Comparison of ENCODE assay signal across 27 cellular contexts in genomic region chr4:10030946-10031662, GRCh38. TPM values are rescaled to one million over a fixed set of nuclear protein-coding genes. Genes with fewer than 3 reads are reported as not detected.
DNase-seq lines count a peak whose midpoint lies in the region; ATAC-seq and TF ChIP-seq lines count a peak whose summit lies in the region.
"Had no signal": no experiment of that assay in that cellular context is flagged by ENCODE, and none has a peak within 500 bp of the region (broad histone marks: within the 10 kb centered on the region; RNA-seq: fewer than 3 reads in every experiment).

No MANE protein-coding gene starts in this region.

- CTCF ChIA-PET in WTC11 (lab: Charles Lee), result interaction anchor here (1.6 to 2.0 kb wide), 2 partner anchors 16 to 33 kb away, joined by 7 read pairs; no protein-coding TSS in a partner anchor

- no peak overlapping the region for H3K4ac ChIP-seq in neuronal stem cell (ENCODE audit: low read length)

- H3K9me3 Mint-ChIP-seq in glutamatergic neuron (ENCODE audit: unreplicated experiment) (peaks cover 1% of the 10 kb centered on the region), WTC11 (no peaks in the 10 kb centered on the region)

- H3K18ac ChIP-seq in neuronal stem cell (ENCODE audit: low read length), result no peak overlapping the region

- no peak overlapping the region for H2AK5ac ChIP-seq in neuronal stem cell (ENCODE audit: low read depth, low read length)

- H3K9me3 ChIP-seq in neuronal stem cell (replicated peaks in 1 of 2; ENCODE audit: control insufficient read depth in 2 of 2, insufficient read depth in 1 of 2, low read depth in 1 of 2, low read length in 2 of 2), result no peaks in the 10 kb centered on the region
- H3K9me3 ChIP-seq in Karpas-422 (ENCODE audit: low read length), result no peaks in the 10 kb centered on the region
- H3K9me3 ChIP-seq: MG63, upper lobe of left lung had no signal

- no peaks in the 10 kb centered on the region for H3K79me2 ChIP-seq in Karpas-422 (ENCODE audit: low read length)

- H3K27me3 ChIP-seq in neuronal stem cell (ENCODE audit: control insufficient read depth in 3 of 3, insufficient read depth in 3 of 3, low read depth in 1 of 3, low read length in 3 of 3) (peaks cover 0 to 10% (median 0%) of the 10 kb centered on the region in 3 experiments), Karpas-422 (ENCODE audit: low read length) (no peaks in the 10 kb centered on the region)
- H3K27me3 ChIP-seq: MG63, upper lobe of left lung had no signal

- H3K4me1 Mint-ChIP-seq in glutamatergic neuron (ENCODE audit: low read depth, unreplicated experiment) (peaks cover 23% of the 10 kb centered on the region), WTC11 (0 out of 2 replicates have a peak, but pooled peaks cover 10% of the 10 kb centered on the region)

- no peak overlapping the region for H3K27ac Mint-ChIP-seq in glutamatergic neuron (ENCODE audit: unreplicated experiment)
- no peak overlapping the region for H3K27ac Mint-ChIP-seq in WTC11
- H3K27ac Mint-ChIP-seq: T-helper 17 cell had no signal

- H4K8ac ChIP-seq in neuronal stem cell (ENCODE audit: low read depth, low read length), result no peak overlapping the region

- WGBS in neuronal stem cell (ENCODE audit: extremely low coverage in 2 of 2, insufficient read length in 2 of 2, insufficient replicate concordance in 1 of 2), 2 donors, result no CpG with 5 or more reads among the region's 7 CpGs

- no peak overlapping the region for H3K4me3 ChIP-seq in neuronal stem cell (ENCODE audit: low read length in 2 of 2)
- no peak overlapping the region for H3K4me3 ChIP-seq in Karpas-422 (ENCODE audit: low read length)
- H3K4me3 ChIP-seq: MG63, upper lobe of left lung had no signal

- no peaks in the 10 kb centered on the region for H3K36me3 ChIP-seq in neuronal stem cell (replicated peaks in 1 of 2; ENCODE audit: control insufficient read depth in 2 of 2, insufficient read depth in 2 of 2, low read length in 2 of 2)
- H3K36me3 ChIP-seq in Karpas-422 (ENCODE audit: insufficient read depth, low read length), result no peaks in the 10 kb centered on the region
- H3K36me3 ChIP-seq: MG63, upper lobe of left lung had no signal

- H4K91ac ChIP-seq in neuronal stem cell (ENCODE audit: low read depth, low read length, poor library complexity), result no peak overlapping the region

- no peak overlapping the region for H2BK15ac ChIP-seq in neuronal stem cell (ENCODE audit: low read length)

- H3K23ac ChIP-seq in neuronal stem cell (ENCODE audit: low read depth, low read length, poor library complexity), result no peak overlapping the region

- H3K9ac ChIP-seq in neuronal stem cell (ENCODE audit: low read depth, low read length, poor library complexity) (no peak overlapping the region), Karpas-422 (ENCODE audit: low read length) (no peak overlapping the region)

- no peaks in the 10 kb centered on the region for H4K20me1 ChIP-seq in Karpas-422 (ENCODE audit: insufficient read depth, low read depth, low read length)

- H3K4me3 Mint-ChIP-seq in glutamatergic neuron (ENCODE audit: unreplicated experiment), result peak overlapping the region; percentile 31
- no peak overlapping the region for H3K4me3 Mint-ChIP-seq in WTC11
- H3K4me3 Mint-ChIP-seq: T-helper 17 cell had no signal

- H2BK120ac ChIP-seq in neuronal stem cell (ENCODE audit: low read depth, low read length), result no peak overlapping the region

- H3K9me2 ChIP-seq in Karpas-422 (replicated peaks; ENCODE audit: insufficient read depth, low read length), result no peaks in the 10 kb centered on the region

- peak; percentile 15 for DNase-seq in NCI-H82 (lab: John Stamatoyannopoulos, UW)
- no peak for DNase-seq in NCI-H82 treated with DMSO at 0.1 percent for 48 hours (lab: John Stamatoyannopoulos, UW; ENCODE audit: unreplicated experiment)
- DNase-seq in glutamatergic neuron, result no peak
- no peak for DNase-seq in neuronal stem cell (ENCODE audit: low spot score)
- no peak for DNase-seq in Karpas-422
- DNase-seq in SW480 (ENCODE audit: low spot score), result no peak
- DNase-seq in WTC11 (ENCODE audit: low spot score), result no peak
- DNase-seq: activated CD4-positive, alpha-beta T cell treated with anti-CD3 and anti-CD28 coated beads, Interleukin-2, amount 50 U/mL, for 4 hours; activated naive CD4-positive, alpha-beta T cell; DMS79; HCEC 1CT; hippocampal formation; IMR-90; islet precursor cell; MG63; NCI-H1436 treated with DMSO at 0.1 percent for 48 hours; NCI-H774; SIG-M5; stimulated activated naive CD4-positive, alpha-beta T cell; T-helper 17 cell; upper lobe of left lung had no signal

- H2AFZ ChIP-seq in neuronal stem cell (ENCODE audit: low read length), result peak overlapping the region; percentile 54
- H2AFZ ChIP-seq in Karpas-422 (ENCODE audit: low read length), result no peak overlapping the region

- no peak for ATAC-seq in WTC11
- ATAC-seq: T-helper 17 cell had no signal

- POLR2A ChIA-PET in WTC11 (lab: Charles Lee), result no interaction called here

- H3K36me3 Mint-ChIP-seq in glutamatergic neuron (ENCODE audit: unreplicated experiment) (no peaks in the 10 kb centered on the region), WTC11 (no peaks in the 10 kb centered on the region)

- H3K4me1 ChIP-seq in neuronal stem cell (ENCODE audit: control insufficient read depth in 2 of 2, insufficient read depth in 1 of 2, low read depth in 1 of 2, low read length in 2 of 2) (peaks cover 11 to 16% of the 10 kb centered on the region in 2 donors), Karpas-422 (ENCODE audit: low read length) (peaks cover 5% of the 10 kb centered on the region; the same call in 1 of the 2 replicates)

- no peak overlapping the region for H3K27ac ChIP-seq in neuronal stem cell (replicated peaks; ENCODE audit: low read length)
- H3K27ac ChIP-seq in temporal lobe (ENCODE audit: low read depth, low read length), result peak overlapping the region; percentile 22
- H3K27ac ChIP-seq in Karpas-422 (ENCODE audit: low read length), result no peak overlapping the region
- H3K27ac ChIP-seq: C4-2B, HL-60, VCaP had no signal

- H3K4me2 ChIP-seq in neuronal stem cell (ENCODE audit: insufficient read depth, low read length, poor library complexity, severe bottlenecking), result no peak overlapping the region
- H3K4me2 ChIP-seq in Karpas-422 (ENCODE audit: low read depth, low read length, poor library complexity, severe bottlenecking), result no peak overlapping the region

- H3K27me3 Mint-ChIP-seq in glutamatergic neuron (ENCODE audit: unreplicated experiment) (peaks cover 4% of the 10 kb centered on the region), WTC11 (ENCODE audit: low read depth) (no peaks in the 10 kb centered on the region; the same call in 1 of the 2 replicates)

- no peak overlapping the region for H3K14ac ChIP-seq in neuronal stem cell (ENCODE audit: low read length)

- no peak overlapping the region for H2BK5ac ChIP-seq in neuronal stem cell (ENCODE audit: low read length)

- TF ChIP-seq CTCF in glutamatergic neuron (IDR thresholded peaks at IDR 0.05; ENCODE audit: partially characterized antibody, unreplicated experiment), result no peak
- no peak for TF ChIP-seq CTCF in WTC11 (IDR thresholded peaks at IDR 0.05)

- H2BK12ac ChIP-seq in neuronal stem cell (ENCODE audit: low read length), result no peak overlapping the region

- H3K79me1 ChIP-seq in neuronal stem cell (ENCODE audit: low read depth, low read length), result no peaks in the 10 kb centered on the region

TF ChIP-seq in WTC11, 78 proteins besides CTCF, POLR2A, EP300 and RAD21 (continues in another document):
- TF ChIP-seq ZNF138 (CRISPR knock-in tag; conservative IDR thresholded peaks at IDR 0.05), result no peak
- no peak for TF ChIP-seq ZNF232 (CRISPR knock-in tag; IDR thresholded peaks at IDR 0.05)
- no peak for TF ChIP-seq KAT7 (CRISPR knock-in tag; IDR thresholded peaks at IDR 0.05; ENCODE audit: borderline replicate concordance)
- TF ChIP-seq GTF2I (CRISPR knock-in tag; conservative IDR thresholded peaks at IDR 0.05), result no peak
- TF ChIP-seq GRHL2 (CRISPR knock-in tag; IDR thresholded peaks at IDR 0.05; ENCODE audit: insufficient replicate concordance, severe bottlenecking), result no peak
- TF ChIP-seq ZSCAN18 (CRISPR knock-in tag; IDR thresholded peaks at IDR 0.05), result no peak

RNA-seq across cellular contexts. Expression of gene SLC2A9, which starts 9.8 kb away (rescaled TPM):
- total RNA-seq in glutamatergic neuron (ENCODE audit: unreplicated experiment) (not detected), temporal lobe (1.7 TPM), WTC11 (2021) (0.64 TPM in 1 of 3 replicates, not detected in the others)
- polyA plus RNA-seq in neuronal stem cell (2013, experiment 1 of 2), result 0.06 TPM
- 0.17 TPM for polyA plus RNA-seq in neuronal stem cell (2013, experiment 2 of 2)
- 0.71 and 0.72 TPM in 2 replicates for total RNA-seq in Karpas-422 (2014; rRNA removed; shearing (Covaris generic); ENCODE audit: low replicate concordance)
- total RNA-seq: A172 had no signal
- polyA plus RNA-seq: neural cell had no signal
